1 cellular context compared by ENCODE assay signal in the genomic region with DNA sequence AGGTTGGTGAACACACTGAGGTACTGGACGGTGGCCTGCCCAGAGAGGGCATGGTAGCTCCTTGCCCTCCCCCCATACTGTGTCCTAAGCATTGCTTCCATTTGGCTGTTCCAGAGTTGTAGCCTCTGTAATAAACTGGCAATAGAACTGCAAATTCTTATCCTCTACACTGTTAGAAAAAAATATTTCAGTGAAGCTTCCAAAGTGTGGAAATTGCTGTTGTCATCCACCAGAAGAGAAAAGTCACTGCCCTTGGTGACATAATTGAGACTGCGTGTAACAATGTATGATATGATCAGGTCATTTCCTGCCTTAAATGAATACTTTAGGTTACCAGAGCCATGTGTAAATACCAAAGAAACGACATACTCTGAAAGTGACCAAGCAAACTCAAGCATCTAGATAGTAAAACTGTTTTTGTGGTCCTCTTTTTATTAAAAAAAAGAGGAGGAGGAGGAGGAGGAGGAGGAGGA.
A peak's percentile ranks its signal among the peaks of the same experiment; 100 is the strongest.
TF ChIP-seq lines count a peak whose summit lies in the region.

No MANE protein-coding gene starts in this region.

TF ChIP-seq in K562, 482 proteins besides CTCF, POLR2A, EP300 and RAD21 (continued from another document and continues in another):
- TF ChIP-seq ZNF79 (CRISPR knock-in tag; IDR thresholded peaks at IDR 0.05; ENCODE audit: low read depth): no peak
- TF ChIP-seq TRIM24 (IDR thresholded peaks at IDR 0.05): no peak
- no peak for TF ChIP-seq MBD2 (IDR thresholded peaks at IDR 0.05; ENCODE audit: borderline replicate concordance, low read depth)
- TF ChIP-seq, protein P1, sequence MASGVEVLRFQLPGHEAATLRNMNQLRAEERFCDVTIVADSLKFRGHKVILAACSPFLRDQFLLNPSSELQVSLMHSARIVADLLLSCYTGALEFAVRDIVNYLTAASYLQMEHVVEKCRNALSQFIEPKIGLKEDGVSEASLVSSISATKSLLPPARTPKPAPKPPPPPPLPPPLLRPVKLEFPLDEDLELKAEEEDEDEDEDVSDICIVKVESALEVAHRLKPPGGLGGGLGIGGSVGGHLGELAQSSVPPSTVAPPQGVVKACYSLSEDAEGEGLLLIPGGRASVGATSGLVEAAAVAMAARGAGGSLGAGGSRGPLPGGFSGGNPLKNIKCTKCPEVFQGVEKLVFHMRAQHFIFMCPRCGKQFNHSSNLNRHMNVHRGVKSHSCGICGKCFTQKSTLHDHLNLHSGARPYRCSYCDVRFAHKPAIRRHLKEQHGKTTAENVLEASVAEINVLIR (CRISPR knock-in tag; IDR thresholded peaks at IDR 0.05): no peak
- no peak for TF ChIP-seq XRCC4 (IDR thresholded peaks at IDR 0.05; ENCODE audit: extremely low read depth, insufficient read depth, insufficient read length)
- TF ChIP-seq, protein P2, sequence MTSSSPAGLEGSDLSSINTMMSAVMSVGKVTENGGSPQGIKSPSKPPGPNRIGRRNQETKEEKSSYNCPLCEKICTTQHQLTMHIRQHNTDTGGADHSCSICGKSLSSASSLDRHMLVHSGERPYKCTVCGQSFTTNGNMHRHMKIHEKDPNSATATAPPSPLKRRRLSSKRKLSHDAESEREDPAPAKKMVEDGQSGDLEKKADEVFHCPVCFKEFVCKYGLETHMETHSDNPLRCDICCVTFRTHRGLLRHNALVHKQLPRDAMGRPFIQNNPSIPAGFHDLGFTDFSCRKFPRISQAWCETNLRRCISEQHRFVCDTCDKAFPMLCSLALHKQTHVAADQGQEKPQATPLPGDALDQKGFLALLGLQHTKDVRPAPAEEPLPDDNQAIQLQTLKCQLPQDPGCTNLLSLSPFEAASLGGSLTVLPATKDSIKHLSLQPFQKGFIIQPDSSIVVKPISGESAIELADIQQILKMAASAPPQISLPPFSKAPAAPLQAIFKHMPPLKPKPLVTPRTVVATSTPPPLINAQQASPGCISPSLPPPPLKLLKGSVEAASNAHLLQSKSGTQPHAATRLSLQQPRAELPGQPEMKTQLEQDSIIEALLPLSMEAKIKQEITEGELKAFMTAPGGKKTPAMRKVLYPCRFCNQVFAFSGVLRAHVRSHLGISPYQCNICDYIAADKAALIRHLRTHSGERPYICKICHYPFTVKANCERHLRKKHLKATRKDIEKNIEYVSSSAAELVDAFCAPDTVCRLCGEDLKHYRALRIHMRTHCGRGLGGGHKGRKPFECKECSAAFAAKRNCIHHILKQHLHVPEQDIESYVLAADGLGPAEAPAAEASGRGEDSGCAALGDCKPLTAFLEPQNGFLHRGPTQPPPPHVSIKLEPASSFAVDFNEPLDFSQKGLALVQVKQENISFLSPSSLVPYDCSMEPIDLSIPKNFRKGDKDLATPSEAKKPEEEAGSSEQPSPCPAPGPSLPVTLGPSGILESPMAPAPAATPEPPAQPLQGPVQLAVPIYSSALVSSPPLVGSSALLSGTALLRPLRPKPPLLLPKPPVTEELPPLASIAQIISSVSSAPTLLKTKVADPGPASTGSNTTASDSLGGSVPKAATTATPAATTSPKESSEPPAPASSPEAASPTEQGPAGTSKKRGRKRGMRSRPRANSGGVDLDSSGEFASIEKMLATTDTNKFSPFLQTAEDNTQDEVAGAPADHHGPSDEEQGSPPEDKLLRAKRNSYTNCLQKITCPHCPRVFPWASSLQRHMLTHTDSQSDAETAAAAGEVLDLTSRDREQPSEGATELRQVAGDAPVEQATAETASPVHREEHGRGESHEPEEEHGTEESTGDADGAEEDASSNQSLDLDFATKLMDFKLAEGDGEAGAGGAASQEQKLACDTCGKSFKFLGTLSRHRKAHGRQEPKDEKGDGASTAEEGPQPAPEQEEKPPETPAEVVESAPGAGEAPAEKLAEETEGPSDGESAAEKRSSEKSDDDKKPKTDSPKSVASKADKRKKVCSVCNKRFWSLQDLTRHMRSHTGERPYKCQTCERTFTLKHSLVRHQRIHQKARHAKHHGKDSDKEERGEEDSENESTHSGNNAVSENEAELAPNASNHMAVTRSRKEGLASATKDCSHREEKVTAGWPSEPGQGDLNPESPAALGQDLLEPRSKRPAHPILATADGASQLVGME (CRISPR knock-in tag; IDR thresholded peaks at IDR 0.05): no peak
- no peak for TF ChIP-seq BRF1 (IDR thresholded peaks at IDR 0.05; ENCODE audit: borderline replicate concordance, extremely low read depth, insufficient read length)
- TF ChIP-seq TOE1 (IDR thresholded peaks at IDR 0.05; ENCODE audit: borderline replicate concordance): no peak
- no peak for TF ChIP-seq TOE1 (CRISPR knock-in tag; IDR thresholded peaks at IDR 0.05; ENCODE audit: borderline replicate concordance, low read depth)
- TF ChIP-seq TARDBP (IDR thresholded peaks at IDR 0.05): no peak
- no peak for TF ChIP-seq CSDE1 (IDR thresholded peaks at IDR 0.05)
- TF ChIP-seq ARHGAP35 (IDR thresholded peaks at IDR 0.05; ENCODE audit: partially characterized antibody): no peak
- TF ChIP-seq, protein P3, sequence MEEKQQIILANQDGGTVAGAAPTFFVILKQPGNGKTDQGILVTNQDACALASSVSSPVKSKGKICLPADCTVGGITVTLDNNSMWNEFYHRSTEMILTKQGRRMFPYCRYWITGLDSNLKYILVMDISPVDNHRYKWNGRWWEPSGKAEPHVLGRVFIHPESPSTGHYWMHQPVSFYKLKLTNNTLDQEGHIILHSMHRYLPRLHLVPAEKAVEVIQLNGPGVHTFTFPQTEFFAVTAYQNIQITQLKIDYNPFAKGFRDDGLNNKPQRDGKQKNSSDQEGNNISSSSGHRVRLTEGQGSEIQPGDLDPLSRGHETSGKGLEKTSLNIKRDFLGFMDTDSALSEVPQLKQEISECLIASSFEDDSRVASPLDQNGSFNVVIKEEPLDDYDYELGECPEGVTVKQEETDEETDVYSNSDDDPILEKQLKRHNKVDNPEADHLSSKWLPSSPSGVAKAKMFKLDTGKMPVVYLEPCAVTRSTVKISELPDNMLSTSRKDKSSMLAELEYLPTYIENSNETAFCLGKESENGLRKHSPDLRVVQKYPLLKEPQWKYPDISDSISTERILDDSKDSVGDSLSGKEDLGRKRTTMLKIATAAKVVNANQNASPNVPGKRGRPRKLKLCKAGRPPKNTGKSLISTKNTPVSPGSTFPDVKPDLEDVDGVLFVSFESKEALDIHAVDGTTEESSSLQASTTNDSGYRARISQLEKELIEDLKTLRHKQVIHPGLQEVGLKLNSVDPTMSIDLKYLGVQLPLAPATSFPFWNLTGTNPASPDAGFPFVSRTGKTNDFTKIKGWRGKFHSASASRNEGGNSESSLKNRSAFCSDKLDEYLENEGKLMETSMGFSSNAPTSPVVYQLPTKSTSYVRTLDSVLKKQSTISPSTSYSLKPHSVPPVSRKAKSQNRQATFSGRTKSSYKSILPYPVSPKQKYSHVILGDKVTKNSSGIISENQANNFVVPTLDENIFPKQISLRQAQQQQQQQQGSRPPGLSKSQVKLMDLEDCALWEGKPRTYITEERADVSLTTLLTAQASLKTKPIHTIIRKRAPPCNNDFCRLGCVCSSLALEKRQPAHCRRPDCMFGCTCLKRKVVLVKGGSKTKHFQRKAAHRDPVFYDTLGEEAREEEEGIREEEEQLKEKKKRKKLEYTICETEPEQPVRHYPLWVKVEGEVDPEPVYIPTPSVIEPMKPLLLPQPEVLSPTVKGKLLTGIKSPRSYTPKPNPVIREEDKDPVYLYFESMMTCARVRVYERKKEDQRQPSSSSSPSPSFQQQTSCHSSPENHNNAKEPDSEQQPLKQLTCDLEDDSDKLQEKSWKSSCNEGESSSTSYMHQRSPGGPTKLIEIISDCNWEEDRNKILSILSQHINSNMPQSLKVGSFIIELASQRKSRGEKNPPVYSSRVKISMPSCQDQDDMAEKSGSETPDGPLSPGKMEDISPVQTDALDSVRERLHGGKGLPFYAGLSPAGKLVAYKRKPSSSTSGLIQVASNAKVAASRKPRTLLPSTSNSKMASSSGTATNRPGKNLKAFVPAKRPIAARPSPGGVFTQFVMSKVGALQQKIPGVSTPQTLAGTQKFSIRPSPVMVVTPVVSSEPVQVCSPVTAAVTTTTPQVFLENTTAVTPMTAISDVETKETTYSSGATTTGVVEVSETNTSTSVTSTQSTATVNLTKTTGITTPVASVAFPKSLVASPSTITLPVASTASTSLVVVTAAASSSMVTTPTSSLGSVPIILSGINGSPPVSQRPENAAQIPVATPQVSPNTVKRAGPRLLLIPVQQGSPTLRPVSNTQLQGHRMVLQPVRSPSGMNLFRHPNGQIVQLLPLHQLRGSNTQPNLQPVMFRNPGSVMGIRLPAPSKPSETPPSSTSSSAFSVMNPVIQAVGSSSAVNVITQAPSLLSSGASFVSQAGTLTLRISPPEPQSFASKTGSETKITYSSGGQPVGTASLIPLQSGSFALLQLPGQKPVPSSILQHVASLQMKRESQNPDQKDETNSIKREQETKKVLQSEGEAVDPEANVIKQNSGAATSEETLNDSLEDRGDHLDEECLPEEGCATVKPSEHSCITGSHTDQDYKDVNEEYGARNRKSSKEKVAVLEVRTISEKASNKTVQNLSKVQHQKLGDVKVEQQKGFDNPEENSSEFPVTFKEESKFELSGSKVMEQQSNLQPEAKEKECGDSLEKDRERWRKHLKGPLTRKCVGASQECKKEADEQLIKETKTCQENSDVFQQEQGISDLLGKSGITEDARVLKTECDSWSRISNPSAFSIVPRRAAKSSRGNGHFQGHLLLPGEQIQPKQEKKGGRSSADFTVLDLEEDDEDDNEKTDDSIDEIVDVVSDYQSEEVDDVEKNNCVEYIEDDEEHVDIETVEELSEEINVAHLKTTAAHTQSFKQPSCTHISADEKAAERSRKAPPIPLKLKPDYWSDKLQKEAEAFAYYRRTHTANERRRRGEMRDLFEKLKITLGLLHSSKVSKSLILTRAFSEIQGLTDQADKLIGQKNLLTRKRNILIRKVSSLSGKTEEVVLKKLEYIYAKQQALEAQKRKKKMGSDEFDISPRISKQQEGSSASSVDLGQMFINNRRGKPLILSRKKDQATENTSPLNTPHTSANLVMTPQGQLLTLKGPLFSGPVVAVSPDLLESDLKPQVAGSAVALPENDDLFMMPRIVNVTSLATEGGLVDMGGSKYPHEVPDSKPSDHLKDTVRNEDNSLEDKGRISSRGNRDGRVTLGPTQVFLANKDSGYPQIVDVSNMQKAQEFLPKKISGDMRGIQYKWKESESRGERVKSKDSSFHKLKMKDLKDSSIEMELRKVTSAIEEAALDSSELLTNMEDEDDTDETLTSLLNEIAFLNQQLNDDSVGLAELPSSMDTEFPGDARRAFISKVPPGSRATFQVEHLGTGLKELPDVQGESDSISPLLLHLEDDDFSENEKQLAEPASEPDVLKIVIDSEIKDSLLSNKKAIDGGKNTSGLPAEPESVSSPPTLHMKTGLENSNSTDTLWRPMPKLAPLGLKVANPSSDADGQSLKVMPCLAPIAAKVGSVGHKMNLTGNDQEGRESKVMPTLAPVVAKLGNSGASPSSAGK (IDR thresholded peaks at IDR 0.05): peak; percentile 32; the same call in 1 of the 2 replicates
- TF ChIP-seq, protein P4, sequence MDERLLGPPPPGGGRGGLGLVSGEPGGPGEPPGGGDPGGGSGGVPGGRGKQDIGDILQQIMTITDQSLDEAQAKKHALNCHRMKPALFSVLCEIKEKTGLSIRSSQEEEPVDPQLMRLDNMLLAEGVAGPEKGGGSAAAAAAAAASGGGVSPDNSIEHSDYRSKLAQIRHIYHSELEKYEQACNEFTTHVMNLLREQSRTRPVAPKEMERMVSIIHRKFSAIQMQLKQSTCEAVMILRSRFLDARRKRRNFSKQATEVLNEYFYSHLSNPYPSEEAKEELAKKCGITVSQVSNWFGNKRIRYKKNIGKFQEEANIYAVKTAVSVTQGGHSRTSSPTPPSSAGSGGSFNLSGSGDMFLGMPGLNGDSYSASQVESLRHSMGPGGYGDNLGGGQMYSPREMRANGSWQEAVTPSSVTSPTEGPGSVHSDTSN (CRISPR knock-in tag; IDR thresholded peaks at IDR 0.05; ENCODE audit: low read depth): no peak
- TF ChIP-seq, protein P4 (tag; conservative IDR thresholded peaks at IDR 0.05; ENCODE audit: low read depth): no peak; the same call in 1 of the 2 replicates
- TF ChIP-seq ZNF146 (CRISPR knock-in tag; IDR thresholded peaks at IDR 0.05; ENCODE audit: unreplicated experiment): no peak
- TF ChIP-seq STAT5B (CRISPR knock-in tag; IDR thresholded peaks at IDR 0.05): no peak
- TF ChIP-seq PML (IDR thresholded peaks at IDR 0.05; ENCODE audit: low read length): no peak
- TF ChIP-seq, protein P5, sequence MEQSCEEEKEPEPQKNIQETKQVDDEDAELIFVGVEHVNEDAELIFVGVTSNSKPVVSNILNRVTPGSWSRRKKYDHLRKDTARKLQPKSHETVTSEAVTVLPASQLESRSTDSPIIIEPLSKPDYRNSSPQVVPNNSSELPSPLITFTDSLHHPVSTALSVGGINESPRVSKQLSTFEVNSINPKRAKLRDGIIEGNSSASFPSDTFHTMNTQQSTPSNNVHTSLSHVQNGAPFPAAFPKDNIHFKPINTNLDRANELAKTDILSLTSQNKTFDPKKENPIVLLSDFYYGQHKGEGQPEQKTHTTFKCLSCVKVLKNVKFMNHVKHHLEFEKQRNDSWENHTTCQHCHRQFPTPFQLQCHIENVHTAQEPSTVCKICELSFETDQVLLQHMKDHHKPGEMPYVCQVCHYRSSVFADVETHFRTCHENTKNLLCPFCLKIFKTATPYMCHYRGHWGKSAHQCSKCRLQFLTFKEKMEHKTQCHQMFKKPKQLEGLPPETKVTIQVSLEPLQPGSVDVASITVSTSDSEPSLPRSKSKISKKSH (CRISPR knock-in tag; IDR thresholded peaks at IDR 0.05): no peak
- TF ChIP-seq YBX1 (IDR thresholded peaks at IDR 0.05): no peak
- no peak; the same call in 1 of the 2 replicates for TF ChIP-seq ZNF239 (CRISPR knock-in tag; IDR thresholded peaks at IDR 0.05)
- TF ChIP-seq, protein P6, sequence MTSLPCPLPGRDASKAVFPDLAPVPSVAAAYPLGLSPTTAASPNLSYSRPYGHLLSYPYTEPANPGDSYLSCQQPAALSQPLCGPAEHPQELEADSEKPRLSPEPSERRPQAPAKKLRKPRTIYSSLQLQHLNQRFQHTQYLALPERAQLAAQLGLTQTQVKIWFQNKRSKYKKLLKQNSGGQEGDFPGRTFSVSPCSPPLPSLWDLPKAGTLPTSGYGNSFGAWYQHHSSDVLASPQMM (CRISPR knock-in tag; IDR thresholded peaks at IDR 0.05): no peak
- no peak for TF ChIP-seq ZBTB7A (IDR thresholded peaks at IDR 0.05; ENCODE audit: borderline replicate concordance, control insufficient read depth, low read depth, low read length)
- TF ChIP-seq ZNF76 (CRISPR knock-in tag; IDR thresholded peaks at IDR 0.05; ENCODE audit: borderline replicate concordance): no peak
- no peak for TF ChIP-seq KAT8 (IDR thresholded peaks at IDR 0.05; ENCODE audit: low read depth)
- TF ChIP-seq ZNF282 (CRISPR knock-in tag; IDR thresholded peaks at IDR 0.05): no peak
- no peak for TF ChIP-seq BRCA1 (IDR thresholded peaks at IDR 0.05)
- no peak for TF ChIP-seq BRCA1 (CRISPR knock-in tag; IDR thresholded peaks at IDR 0.05)
- no peak for TF ChIP-seq SRF (CRISPR knock-in tag; IDR thresholded peaks at IDR 0.05)
- peak; percentile 46 for TF ChIP-seq TBP (optimal IDR thresholded peaks at IDR 0.05; ENCODE audit: low read depth, low read length)
- no peak for TF ChIP-seq NR4A1 (CRISPR knock-in tag; IDR thresholded peaks at IDR 0.05)
- TF ChIP-seq NR4A1 (tag; IDR thresholded peaks at IDR 0.05): 0 out of 2 replicates have a peak, but pooled peaks have one; percentile 62
- TF ChIP-seq ZNF785 (CRISPR knock-in tag; IDR thresholded peaks at IDR 0.05): no peak
- no peak for TF ChIP-seq MED1 (CRISPR knock-in tag; IDR thresholded peaks at IDR 0.05; ENCODE audit: borderline replicate concordance)
